8 cellular contexts compared by ENCODE assay signal in the genomic region with DNA sequence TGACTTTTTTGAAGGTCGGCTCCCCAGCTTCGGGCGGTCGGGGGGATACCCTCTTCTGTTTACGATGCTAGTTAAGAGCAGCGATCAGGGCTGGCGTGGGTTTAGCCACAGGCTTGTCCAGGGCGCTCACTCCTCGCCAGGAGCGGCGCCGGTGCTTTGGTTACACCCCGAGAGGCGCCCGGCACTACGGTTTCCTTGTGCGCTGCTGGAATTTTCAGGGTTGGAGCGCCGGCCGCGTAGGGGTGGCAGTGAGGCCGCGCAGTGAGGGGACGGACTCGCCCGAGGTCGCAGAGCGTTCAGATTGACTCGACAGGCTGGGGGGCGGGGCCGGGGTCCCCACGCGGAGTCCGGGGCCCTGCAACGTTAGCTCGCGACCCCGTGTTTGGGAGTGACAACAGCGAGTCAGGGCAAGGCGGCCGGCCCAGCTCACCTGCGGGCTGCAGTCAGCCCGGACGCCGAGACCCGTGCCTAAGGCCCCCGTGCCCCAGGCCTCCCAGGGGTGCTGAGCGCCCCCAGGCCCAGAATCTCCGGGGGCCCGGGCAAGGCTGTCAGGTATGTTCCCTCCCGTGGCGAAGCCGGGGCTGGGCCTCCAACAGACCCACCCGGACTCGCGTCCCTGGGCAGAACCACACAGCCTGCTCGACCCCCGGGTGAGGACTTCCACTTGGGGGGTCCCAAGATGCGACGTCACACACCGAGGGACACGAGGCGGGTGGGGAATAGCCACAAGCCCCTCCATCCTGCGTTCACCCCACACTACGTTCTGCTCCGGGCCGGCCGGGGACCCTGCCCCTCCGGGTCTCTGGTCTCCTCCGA. TPM values are rescaled to one million over a fixed set of nuclear protein-coding genes. Genes with fewer than 3 reads are reported as not detected.
DNase-seq lines count a peak whose midpoint lies in the region; ATAC-seq and TF ChIP-seq lines count a peak whose summit lies in the region.

No MANE protein-coding gene starts in this region.

- peak overlapping the region; percentile 71 for H3K4me2 ChIP-seq in SU-DHL-6 (ENCODE audit: low read depth, low read length, poor library complexity, severe bottlenecking)

- H3K9ac ChIP-seq in SU-DHL-6 (ENCODE audit: low read length): peak overlapping the region; percentile 89

- H3K4me3 ChIP-seq in Caco-2 (ENCODE audit: low read depth, low read length): peak overlapping the region; percentile 72
- peak overlapping the region; percentile 75 for H3K4me3 ChIP-seq in HL-60 (replicated peaks; ENCODE audit: insufficient read depth, low read length)
- H3K4me3 ChIP-seq in SU-DHL-6 (ENCODE audit: insufficient read depth, low read length, poor library complexity, severe bottlenecking): peak overlapping the region; percentile 65
- peak overlapping the region; percentile 45 to 58 for H3K4me3 ChIP-seq in cardiac fibroblast (replicated peaks in 1 of 2; ENCODE audit: low read depth in 2 of 2, low read length in 2 of 2)
- H3K4me3 ChIP-seq in skeletal muscle cell (ENCODE audit: low read depth, low read length): peak overlapping the region; percentile 72

- H4K20me1 ChIP-seq in SU-DHL-6 (ENCODE audit: low read depth, low read length): peaks cover 26% of the 10 kb centered on the region

- peak overlapping the region; percentile 92 for H3K4me3 Mint-ChIP-seq in Caco-2 (ENCODE audit: unreplicated experiment)

- H3K27me3 ChIP-seq in Caco-2 (replicated peaks; ENCODE audit: control insufficient read depth, insufficient read depth, low read length) (no peaks in the 10 kb centered on the region), HL-60 (ENCODE audit: insufficient read depth, poor library complexity, severe bottlenecking) (no peaks in the 10 kb centered on the region), SU-DHL-6 (ENCODE audit: low read length) (no peaks in the 10 kb centered on the region)

- TF ChIP-seq CTCF in Caco-2 (IDR thresholded peaks at IDR 0.05; ENCODE audit: insufficient read depth in 1 of 2, low read depth in 1 of 2, low read length in 1 of 2, severe bottlenecking in 1 of 2, unreplicated experiment in 1 of 2) (no peak), HL-60 (IDR thresholded peaks at IDR 0.05; ENCODE audit: insufficient read depth, low read length) (no peak), SU-DHL-6 (IDR thresholded peaks at IDR 0.05; ENCODE audit: insufficient read depth, low read length, poor library complexity, severe bottlenecking) (no peak), cardiac fibroblast (IDR thresholded peaks at IDR 0.05; ENCODE audit: low read depth, low read length) (no peak), GM20000 (IDR thresholded peaks at IDR 0.05; ENCODE audit: extremely low read depth, missing control alignments) (no peak)

- H3K27ac Mint-ChIP-seq in Caco-2 (ENCODE audit: unreplicated experiment): peak overlapping the region; percentile 96

- H3K4me1 Mint-ChIP-seq in Caco-2 (ENCODE audit: low read depth, unreplicated experiment): peaks cover 38% of the 10 kb centered on the region

- peaks cover 76% of the 10 kb centered on the region for H3K36me3 Mint-ChIP-seq in Caco-2 (ENCODE audit: insufficient read depth, unreplicated experiment)

- H3K27me3 Mint-ChIP-seq in Caco-2 (ENCODE audit: insufficient read depth, unreplicated experiment): no peaks in the 10 kb centered on the region

- peaks cover 45% of the 10 kb centered on the region for H3K4me1 ChIP-seq in Caco-2

- POLR2A ChIA-PET in Caco-2 (lab: Charles Lee): interaction anchor here (0.5 to 2.3 kb wide), 6 partner anchors 14 to 524 kb away, joined by 3 to 12 read pairs (median 5); a partner anchor contains a TSS

- CTCF ChIA-PET in Caco-2 (lab: Charles Lee): interaction anchor here (1.3 kb wide), 1 partner anchor 29 kb away, joined by 3 read pairs; no protein-coding TSS in a partner anchor

- no peaks in the 10 kb centered on the region for H3K9me3 Mint-ChIP-seq in Caco-2 (ENCODE audit: unreplicated experiment)

- BruUV-seq in Caco-2 (replicated peaks; lab: Mats Ljungman, UMichigan): no TSS peak

- H3K36me3 ChIP-seq in Caco-2 (ENCODE audit: control insufficient read depth, insufficient read depth, low read length) (peaks cover 18% of the 10 kb centered on the region), SU-DHL-6 (ENCODE audit: low read length) (peaks cover 31% of the 10 kb centered on the region)

- H3K79me2 ChIP-seq in SU-DHL-6 (ENCODE audit: insufficient read depth, low read length): peaks cover 24% of the 10 kb centered on the region

- no peaks in the 10 kb centered on the region for H3K9me3 ChIP-seq in Caco-2
- H3K9me3 ChIP-seq in SU-DHL-6 (ENCODE audit: insufficient read depth, low read length): no peaks in the 10 kb centered on the region

- H3K9me2 ChIP-seq in SU-DHL-6 (replicated peaks; ENCODE audit: insufficient read depth, low read length): no peaks in the 10 kb centered on the region

- H3K27ac ChIP-seq in HL-60 (replicated peaks) (peak overlapping the region; percentile 98), SU-DHL-6 (ENCODE audit: low read depth, low read length) (peak overlapping the region; percentile 95)

- DNase-seq in Caco-2 (peak; percentile 83 to 85), HL-60 (ENCODE audit: low read depth in 1 of 2, low spot score in 1 of 2) (peak; percentile 49 to 60), cardiac fibroblast (ENCODE audit: low read depth in 2 of 2) (peak; percentile 78 to 83), iris pigment epithelial cell (ENCODE audit: low read depth) (peak; percentile 87), skeletal muscle cell (ENCODE audit: low read depth) (peak; percentile 38), GM20000 (ENCODE audit: low spot score) (no peak)

- peak overlapping the region; percentile 13 for H2AFZ ChIP-seq in SU-DHL-6 (ENCODE audit: low read depth, low read length, severe bottlenecking)

- H3F3A ChIP-seq in SU-DHL-6 (ENCODE audit: insufficient read depth): peaks cover 79% of the 10 kb centered on the region

- intact Hi-C loops in Caco-2 (cut with micrococcal nuclease; ENCODE audit: unreplicated experiment): loop anchor here (10.0 kb wide), 1 partner anchor 119 kb away; a partner anchor contains a TSS

- no peak for ATAC-seq in HG02798 (IDR thresholded peaks at IDR 0.05; ENCODE audit: poor library complexity, unreplicated experiment)

RNA-seq across cellular contexts. Expression of a gene that starts 1.3 kb away (rescaled TPM):
- total RNA-seq in Caco-2 (2022): 1,436 and 1,933 TPM in 2 replicates

RNA-seq across cellular contexts. Expression of a gene that starts 14.3 kb away (rescaled TPM):
- 2.1 and 2.9 TPM in 2 replicates for total RNA-seq in Caco-2 (2022)

RNA-seq across cellular contexts. Expression of a gene that starts 38.3 kb away (rescaled TPM):
- total RNA-seq in Caco-2 (2022): 38.5 and 42.2 TPM in 2 replicates
